ENCODE assay signal across 1 cellular context in the genomic region with DNA sequence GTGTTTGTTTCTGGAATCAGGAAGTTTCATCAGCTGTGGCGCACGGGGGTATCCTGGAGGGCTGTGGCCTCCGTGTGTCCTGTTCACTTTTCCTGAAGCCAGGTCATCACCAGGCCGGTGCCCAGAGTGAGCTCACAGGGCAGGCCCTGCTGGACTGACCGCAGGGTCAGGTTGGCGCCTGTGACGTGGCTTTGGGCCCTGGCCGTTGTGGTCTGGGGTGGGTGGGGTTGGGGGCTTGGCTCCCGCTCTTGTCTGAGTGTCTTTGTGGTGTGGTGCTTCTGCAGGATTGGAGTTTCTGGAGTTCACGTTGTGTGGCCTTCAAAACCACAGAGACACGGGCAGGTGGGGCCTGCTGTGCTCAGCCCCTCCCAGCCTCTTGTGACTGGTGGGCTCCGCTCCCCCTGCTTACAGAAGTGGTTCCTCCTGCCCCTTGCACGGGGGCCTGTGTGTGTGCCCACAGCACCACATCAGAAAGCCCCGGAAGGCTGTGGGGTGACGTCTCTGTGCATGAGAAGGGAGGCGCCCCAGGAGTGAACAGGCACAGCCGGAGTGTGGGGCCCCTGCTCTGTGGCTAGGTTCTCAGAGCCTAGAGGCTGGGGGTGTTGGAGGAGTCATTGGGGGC.
TF ChIP-seq lines count a peak whose summit lies in the region.

No MANE protein-coding gene starts in this region.

TF ChIP-seq in HepG2, 621 proteins besides CTCF, POLR2A, EP300 and RAD21 (continued from another document):
- TF ChIP-seq, protein P1, sequence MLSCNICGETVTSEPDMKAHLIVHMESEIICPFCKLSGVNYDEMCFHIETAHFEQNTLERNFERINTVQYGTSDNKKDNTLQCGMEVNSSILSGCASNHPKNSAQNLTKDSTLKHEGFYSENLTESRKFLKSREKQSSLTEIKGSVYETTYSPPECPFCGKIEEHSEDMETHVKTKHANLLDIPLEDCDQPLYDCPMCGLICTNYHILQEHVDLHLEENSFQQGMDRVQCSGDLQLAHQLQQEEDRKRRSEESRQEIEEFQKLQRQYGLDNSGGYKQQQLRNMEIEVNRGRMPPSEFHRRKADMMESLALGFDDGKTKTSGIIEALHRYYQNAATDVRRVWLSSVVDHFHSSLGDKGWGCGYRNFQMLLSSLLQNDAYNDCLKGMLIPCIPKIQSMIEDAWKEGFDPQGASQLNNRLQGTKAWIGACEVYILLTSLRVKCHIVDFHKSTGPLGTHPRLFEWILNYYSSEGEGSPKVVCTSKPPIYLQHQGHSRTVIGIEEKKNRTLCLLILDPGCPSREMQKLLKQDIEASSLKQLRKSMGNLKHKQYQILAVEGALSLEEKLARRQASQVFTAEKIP (CRISPR knock-in tag; IDR thresholded peaks at IDR 0.05; ENCODE audit: borderline replicate concordance), result no peak
- TF ChIP-seq ZNF670 (CRISPR knock-in tag; IDR thresholded peaks at IDR 0.05; ENCODE audit: borderline replicate concordance) (no peak), JUND (CRISPR knock-in tag; IDR thresholded peaks at IDR 0.05) (no peak), THYN1 (CRISPR knock-in tag; IDR thresholded peaks at IDR 0.05; ENCODE audit: borderline replicate concordance, low read depth) (no peak), AGO2 (optimal IDR thresholded peaks at IDR 0.05; ENCODE audit: low read depth, low read length) (peak; percentile 26)
